ENCODE assay signal across 11 cellular contexts in genomic region chr16:89484088-89484501, GRCh38. TPM values are rescaled to one million over a fixed set of nuclear protein-coding genes. Genes with fewer than 3 reads are reported as not detected.
DNase-seq lines count a peak whose midpoint lies in the region; ATAC-seq, FAIRE-seq and TF ChIP-seq lines count a peak whose summit lies in the region.
"Had no signal": no experiment of that assay in that cellular context is flagged by ENCODE, and none has a peak within 500 bp of the region (broad histone marks: within the 10 kb centered on the region; RNA-seq: fewer than 3 reads in every experiment).

No MANE protein-coding gene starts in this region.

- H3K4me3 Mint-ChIP-seq in astrocyte (ENCODE audit: unreplicated experiment) (peak overlapping the region; percentile 31), progenitor cell of endocrine pancreas (ENCODE audit: low read depth) (no peak overlapping the region)

- H3K4me1 ChIP-seq in astrocyte (ENCODE audit: insufficient read depth, low read length) = peaks cover 35% of the 10 kb centered on the region
- peaks cover 6 to 75% (median 46%) of the 10 kb centered on the region in 4 donors for H3K4me1 ChIP-seq in Peyer's patch
- H3K4me1 ChIP-seq in right cardiac atrium (ENCODE audit: control insufficient read depth, insufficient read depth, low read length) = peaks cover 21% of the 10 kb centered on the region

- H3K27ac ChIP-seq in astrocyte (ENCODE audit: low read depth, low read length) (no peak overlapping the region), Peyer's patch (peak overlapping the region in 2 of 4 donors; percentile 54 to 100), right cardiac atrium (ENCODE audit: low read length) (no peak overlapping the region)
- H3K27ac ChIP-seq: epithelial cell of prostate, WERI-Rb-1 had no signal

- peaks cover 97% of the 10 kb centered on the region for H4K20me1 ChIP-seq in astrocyte (ENCODE audit: insufficient read depth, low read length)

- H3K27me3 Mint-ChIP-seq in astrocyte (ENCODE audit: low read depth, unreplicated experiment) (no peaks in the 10 kb centered on the region), progenitor cell of endocrine pancreas (no peaks in the 10 kb centered on the region)

- no peak overlapping the region for H2AFZ ChIP-seq in astrocyte (ENCODE audit: low read depth, low read length)

- H3K4me3 ChIP-seq in astrocyte (ENCODE audit: insufficient read depth, low read depth, low read length) (no peak overlapping the region), Peyer's patch (no peak overlapping the region), right cardiac atrium (ENCODE audit: low read length) (no peak overlapping the region)

- H3K9me3 ChIP-seq in astrocyte (ENCODE audit: insufficient read depth, low read depth, low read length) (no peaks in the 10 kb centered on the region), Peyer's patch (no peaks in the 10 kb centered on the region), right cardiac atrium (ENCODE audit: control insufficient read depth, low read length) (no peaks in the 10 kb centered on the region)

- TF ChIP-seq CTCF in astrocyte (IDR thresholded peaks at IDR 0.05; ENCODE audit: insufficient read depth, low read depth, low read length) (no peak), progenitor cell of endocrine pancreas (IDR thresholded peaks at IDR 0.05; ENCODE audit: unreplicated experiment) (no peak), Peyer's patch (IDR thresholded peaks at IDR 0.05) (no peak)

- WGBS in right cardiac atrium = 65% methylated on average over 2 of the region's 2 CpGs

- H3K4me1 Mint-ChIP-seq in astrocyte (ENCODE audit: low read depth, unreplicated experiment) = peaks cover 69% of the 10 kb centered on the region
- peaks cover 69% of the 10 kb centered on the region for H3K4me1 Mint-ChIP-seq in progenitor cell of endocrine pancreas (ENCODE audit: low read depth)

- H3K36me3 Mint-ChIP-seq in astrocyte (ENCODE audit: low read depth, unreplicated experiment) = peaks cover 19% of the 10 kb centered on the region
- H3K36me3 Mint-ChIP-seq in progenitor cell of endocrine pancreas (ENCODE audit: insufficient read depth) = peaks cover 5% of the 10 kb centered on the region

- H3K4me2 ChIP-seq in astrocyte (ENCODE audit: low read length) = no peak overlapping the region

- no peaks in the 10 kb centered on the region for H3K9me3 Mint-ChIP-seq in astrocyte (ENCODE audit: unreplicated experiment)
- H3K9me3 Mint-ChIP-seq in progenitor cell of endocrine pancreas (ENCODE audit: low read depth) = no peaks in the 10 kb centered on the region

- H3K27ac Mint-ChIP-seq in astrocyte (ENCODE audit: unreplicated experiment) (peak overlapping the region; percentile 22), progenitor cell of endocrine pancreas (peak overlapping the region; percentile 92)

- DNase-seq in GF-D8 (lab: John Stamatoyannopoulos, UW) (peak; percentile 50), NOMO-1 treated with DMSO at 0.1 percent for 48 hours (lab: John Stamatoyannopoulos, UW; ENCODE audit: unreplicated experiment) (peak; percentile 69), astrocyte (ENCODE audit: low read depth) (no peak), progenitor cell of endocrine pancreas (ENCODE audit: low spot score, unreplicated experiment) (no peak), Peyer's patch (no peak), right cardiac atrium (no peak)
- DNase-seq: DMS153, NCI-H2029 treated with DMSO at 0.1 percent for 48 hours, WERI-Rb-1 had no signal

- no peak for TF ChIP-seq POLR2A in Peyer's patch (IDR thresholded peaks at IDR 0.05)

- no peak for ATAC-seq in HG03175 (IDR thresholded peaks at IDR 0.05; ENCODE audit: unreplicated experiment)
- no peak for ATAC-seq in right cardiac atrium

- H3K27me3 ChIP-seq in astrocyte (ENCODE audit: insufficient read depth, low read length) = no peaks in the 10 kb centered on the region
- H3K27me3 ChIP-seq in Peyer's patch = no peaks in the 10 kb centered on the region
- H3K27me3 ChIP-seq in right cardiac atrium (ENCODE audit: control insufficient read depth, insufficient read depth) = no peaks in the 10 kb centered on the region

- no peaks in the 10 kb centered on the region for H3K36me3 ChIP-seq in astrocyte (ENCODE audit: insufficient read depth, low read length)
- H3K36me3 ChIP-seq in Peyer's patch = no peaks in the 10 kb centered on the region
- H3K36me3 ChIP-seq: WERI-Rb-1 had no signal

- no peak overlapping the region for H3K9ac ChIP-seq in astrocyte (ENCODE audit: low read length)

- intact Hi-C loops in right cardiac atrium (cut with DNase I) = loop anchor here in 1 of 4 donors (10.0 kb wide), 1 partner anchor 79 kb away; no protein-coding TSS in a partner anchor

- peaks cover 100% of the 10 kb centered on the region for H3K79me2 ChIP-seq in astrocyte (ENCODE audit: insufficient read depth, low read length)

- FAIRE-seq in astrocyte (lab: Jason Lieb, UNC) = no peak

RNA-seq across cellular contexts. Expression of gene ANKRD11, which starts 6.3 kb away (rescaled TPM):
- 213 TPM in 2 replicates for total RNA-seq in astrocyte
- total RNA-seq in progenitor cell of endocrine pancreas = 178 and 183 TPM in 2 replicates
- 100 to 1,000 TPM; 177 to 227 (median 211) TPM for total RNA-seq in Peyer's patch
- total RNA-seq in right cardiac atrium = 10 to 100 TPM; 92.6 to 98.9 (median 96.9) TPM
- polyA plus RNA-seq in right cardiac atrium = 75.3 TPM

RNA-seq across cellular contexts. Expression of gene SPG7, which starts 24.1 kb away (rescaled TPM):
- total RNA-seq in astrocyte (86.5 and 96.1 TPM in 2 replicates), progenitor cell of endocrine pancreas (183 and 184 TPM in 2 replicates), Peyer's patch (100 to 1,000 TPM; 242 to 461 (median 378) TPM), right cardiac atrium (100 to 1,000 TPM in 1 of 4 donors, 10 to 100 TPM in 3; 81.9 to 101 (median 88.6) TPM)
- polyA plus RNA-seq in right cardiac atrium = 96.7 TPM

Comparison
In these comparisons a context has a peak if more than half of its experiments do, and no peak if none do; other contexts are left out.
1. DNase-seq: peak in GF-D8 (single experiment) and NOMO-1 treated with DMSO at 0.1 percent for 48 hours (single experiment); none in astrocyte (single experiment), progenitor cell of endocrine pancreas (single experiment), Peyer's patch (0 of 3) and right cardiac atrium (0 of 3).